Comparison of ENCODE assay signal across 8 cellular contexts in genomic region chr1:225664762-225665161, GRCh38.
"Had no signal": no experiment of that assay in that cellular context is flagged by ENCODE, and none has a peak within 500 bp of the region (broad histone marks: within the 10 kb centered on the region; RNA-seq: fewer than 3 reads in every experiment).

No MANE protein-coding gene starts in this region.

- ATAC-seq: HCT116, K562 had no signal

- DNase-seq: GOT3, H7, HFFc6, IMR-90 had no signal

- H3K9me3 Mint-ChIP-seq: HFFc6 had no signal

- H3K4me1 ChIP-seq: HAP-1 had no signal

- H3K4me3 Mint-ChIP-seq: HFFc6 had no signal

- H3K4me3 ChIP-seq: HAP-1, K562 had no signal

- H3K27ac Mint-ChIP-seq: HFFc6 had no signal

- H3K36me3 ChIP-seq: HAP-1 had no signal

- H3K27ac ChIP-seq: HL-60 had no signal

- H3K9me3 ChIP-seq: HAP-1 had no signal
